ENCODE assay signal across 12 cellular contexts in the genomic region with DNA sequence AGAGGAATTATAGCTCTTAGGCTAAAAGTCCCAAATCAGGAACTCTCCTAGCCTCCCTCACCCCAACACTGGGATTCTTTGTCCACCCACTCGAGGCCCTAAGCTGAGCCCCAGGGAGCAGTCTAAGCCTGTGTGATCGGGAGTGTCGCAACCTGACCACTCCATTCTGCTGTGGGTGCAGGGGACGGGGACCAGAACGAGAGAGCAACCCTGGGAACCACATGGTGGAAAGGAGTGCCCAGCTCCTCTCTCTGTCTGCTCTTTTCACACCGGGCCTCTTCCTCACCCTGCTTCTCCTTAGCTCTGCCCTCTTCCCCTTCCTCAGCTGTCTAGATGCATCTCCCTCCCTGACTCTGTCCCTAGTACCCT. TPM values are rescaled to one million over a fixed set of nuclear protein-coding genes. Genes with fewer than 3 reads are reported as not detected.
DNase-seq lines count a peak whose midpoint lies in the region; TF ChIP-seq lines count a peak whose summit lies in the region.
"Had no signal": no experiment of that assay in that cellular context is flagged by ENCODE, and none has a peak within 500 bp of the region (broad histone marks: within the 10 kb centered on the region; RNA-seq: fewer than 3 reads in every experiment).

No MANE protein-coding gene starts in this region.

- TF ChIP-seq RAD21 in Ishikawa (IDR thresholded peaks at IDR 0.05; ENCODE audit: low read depth) = no peak

- no peaks in the 10 kb centered on the region for H3K79me1 ChIP-seq in neuronal stem cell (ENCODE audit: low read depth, low read length)

- H2BK15ac ChIP-seq in neuronal stem cell (ENCODE audit: low read length) = peak overlapping the region; percentile 90

- H3K36me3 ChIP-seq in WERI-Rb-1 (no peaks in the 10 kb centered on the region), neuronal stem cell (replicated peaks in 1 of 2; ENCODE audit: control insufficient read depth in 2 of 2, insufficient read depth in 2 of 2, low read length in 2 of 2) (no peaks in the 10 kb centered on the region)
- H3K36me3 ChIP-seq: brain microvascular endothelial cell, colonic mucosa, left ventricle myocardium inferior had no signal

- H3K4me1 ChIP-seq in neuronal stem cell (ENCODE audit: control insufficient read depth in 2 of 2, insufficient read depth in 1 of 2, low read depth in 1 of 2, low read length in 2 of 2) = peaks cover 4 to 9% of the 10 kb centered on the region in 2 donors
- H3K4me1 ChIP-seq: Caco-2, colonic mucosa, left ventricle myocardium inferior had no signal

- WGBS in neuronal stem cell (ENCODE audit: extremely low coverage in 2 of 2, insufficient read length in 2 of 2, insufficient replicate concordance in 1 of 2), 2 donors = no CpG with 5 or more reads among the region's 6 CpGs

- no peaks in the 10 kb centered on the region for H3K9me3 ChIP-seq in WERI-Rb-1 (ENCODE audit: severe bottlenecking)
- H3K9me3 ChIP-seq in neuronal stem cell (replicated peaks in 1 of 2; ENCODE audit: control insufficient read depth in 2 of 2, insufficient read depth in 1 of 2, low read depth in 1 of 2, low read length in 2 of 2) = no peaks in the 10 kb centered on the region
- H3K9me3 ChIP-seq: Caco-2, colonic mucosa, left ventricle myocardium inferior, mucosa of descending colon had no signal

- no peak overlapping the region for H3K23ac ChIP-seq in neuronal stem cell (ENCODE audit: low read depth, low read length, poor library complexity)

- no peak overlapping the region for H2BK120ac ChIP-seq in neuronal stem cell (ENCODE audit: low read depth, low read length)

- no peak for TF ChIP-seq EP300 in Ishikawa (IDR thresholded peaks at IDR 0.05; ENCODE audit: borderline replicate concordance)

- H3K27me3 ChIP-seq in WERI-Rb-1 (ENCODE audit: insufficient read depth, low read depth, severe bottlenecking) (no peaks in the 10 kb centered on the region), neuronal stem cell (ENCODE audit: control insufficient read depth in 3 of 3, insufficient read depth in 3 of 3, low read depth in 1 of 3, low read length in 3 of 3) (peaks cover 0 to 45% (median 0%) of the 10 kb centered on the region in 3 experiments)
- H3K27me3 ChIP-seq: brain microvascular endothelial cell, colonic mucosa had no signal

- H2AK5ac ChIP-seq in neuronal stem cell (ENCODE audit: low read depth, low read length) = peak overlapping the region; percentile 73

- no peak overlapping the region for H4K91ac ChIP-seq in neuronal stem cell (ENCODE audit: low read depth, low read length, poor library complexity)

- H3K27ac ChIP-seq in WERI-Rb-1 (peak overlapping the region; percentile 77), neuronal stem cell (replicated peaks; ENCODE audit: low read length) (no peak overlapping the region)
- H3K27ac ChIP-seq: brain microvascular endothelial cell, colonic mucosa, left ventricle myocardium inferior had no signal

- H3K4ac ChIP-seq in neuronal stem cell (ENCODE audit: low read length) = no peak overlapping the region

- H2AFZ ChIP-seq in neuronal stem cell (ENCODE audit: low read length) = peak overlapping the region; percentile 49

- H3K4me3 ChIP-seq in WERI-Rb-1 (ENCODE audit: low read depth, low read length) (no peak overlapping the region), neuronal stem cell (ENCODE audit: low read length in 2 of 2) (no peak overlapping the region)
- H3K4me3 ChIP-seq: colonic mucosa, left ventricle myocardium inferior, mucosa of descending colon had no signal

- no peak for TF ChIP-seq CTCF in WERI-Rb-1 (IDR thresholded peaks at IDR 0.05; ENCODE audit: low read depth, low read length)

- H3K4me2 ChIP-seq in neuronal stem cell (ENCODE audit: insufficient read depth, low read length, poor library complexity, severe bottlenecking) = no peak overlapping the region

- H3K9ac ChIP-seq in neuronal stem cell (ENCODE audit: low read depth, low read length, poor library complexity) = no peak overlapping the region

- DNase-seq in GM03348 (ENCODE audit: low spot score) (peak; percentile 49), WERI-Rb-1 (peak; percentile 46), neuronal stem cell (ENCODE audit: low spot score) (no peak), T-helper 2 cell (no peak), germinal center (ENCODE audit: low spot score) (no peak), GOT3 (lab: John Stamatoyannopoulos, UW) (no peak)

- H2BK5ac ChIP-seq in neuronal stem cell (ENCODE audit: low read length) = no peak overlapping the region

- peak overlapping the region; percentile 68 for H3K18ac ChIP-seq in neuronal stem cell (ENCODE audit: low read length)

- no peak overlapping the region for H4K8ac ChIP-seq in neuronal stem cell (ENCODE audit: low read depth, low read length)

- H2BK12ac ChIP-seq in neuronal stem cell (ENCODE audit: low read length) = no peak overlapping the region

- H3K14ac ChIP-seq in neuronal stem cell (ENCODE audit: low read length) = no peak overlapping the region

TF ChIP-seq in Ishikawa, 13 proteins besides CTCF, POLR2A, EP300 and RAD21:
- TF ChIP-seq TCF12 (IDR thresholded peaks at IDR 0.05; ENCODE audit: low read depth) (no peak), YY1 (IDR thresholded peaks at IDR 0.05; ENCODE audit: low read depth) (no peak), ZBTB7A (IDR thresholded peaks at IDR 0.05; ENCODE audit: low read depth) (no peak), CEBPB (IDR thresholded peaks at IDR 0.05) (peak; percentile 38; the same call in 1 of the 2 replicates), CREB1 (IDR thresholded peaks at IDR 0.05; ENCODE audit: low read depth) (no peak)

RNA-seq across cellular contexts. Expression of a gene that starts 34.3 kb away (rescaled TPM):
- 0.20 TPM for polyA plus RNA-seq in neuronal stem cell (2013, experiment 1 of 2)
- 0.11 TPM for polyA plus RNA-seq in neuronal stem cell (2013, experiment 2 of 2)

RNA-seq across cellular contexts. Expression of a gene that starts 52.8 kb away (rescaled TPM):
- polyA plus RNA-seq in neuronal stem cell (2013, experiment 1 of 2) = 128 TPM
- 126 TPM for polyA plus RNA-seq in neuronal stem cell (2013, experiment 2 of 2)

Comparison
In these comparisons a context has a peak if more than half of its experiments do, and no peak if none do; other contexts are left out.
1. DNase-seq: peak in GM03348 (single experiment) and WERI-Rb-1 (single experiment); none in neuronal stem cell (single experiment), T-helper 2 cell (0 of 5), germinal center (single experiment) and GOT3 (single experiment).